ENCODE assay signal across 17 cellular contexts in genomic region chr20:53088786-53089185, GRCh38.
"Had no signal": no experiment of that assay in that cellular context is flagged by ENCODE, and none has a peak within 500 bp of the region (broad histone marks: within the 10 kb centered on the region; RNA-seq: fewer than 3 reads in every experiment).

No MANE protein-coding gene starts in this region.

- DNase-seq: effector CD4-positive, alpha-beta T cell; kidney; mesendoderm; naive thymus-derived CD8-positive, alpha-beta T cell; pancreas; right lobe of liver; small intestine; stimulated activated CD4-positive, alpha-beta T cell treated with anti-CD3 and anti-CD28 coated beads, Interleukin-15, amount 100 ng/mL, for 24 hours; stimulated activated CD4-positive, alpha-beta T cell treated with anti-CD3 and anti-CD28 coated beads, Interleukin-2, amount 100 ng/mL, for 48 hours; stimulated activated naive B cell treated with anti-CD40 and anti-IgM and Interleukin-4, amounts not matched to agents 10 μg/mL and 1 μg/mL and 100 μg/mL, for 72 hours had no signal

- H3K27me3 ChIP-seq: neutrophil, pancreas, right lobe of liver, suprapubic skin, tibial artery had no signal

- H3K27ac Mint-ChIP-seq: stimulated activated naive B cell treated with anti-CD40 and anti-IgM and Interleukin-4, amounts not matched to agents 10 μg/mL and 1 μg/mL and 100 μg/mL, for 72 hours; stimulated activated naive CD8-positive, alpha-beta T cell treated with anti-CD3 and anti-CD28 coated beads, Interleukin-15, Interleukin-2, amounts not matched to agents 100 ng/mL and 50 ng/mL, for 24 hours; type B pancreatic cell had no signal

- H3K27ac ChIP-seq: dorsolateral prefrontal cortex, neutrophil, pancreas, right lobe of liver, tibial artery had no signal

- H3K4me1 Mint-ChIP-seq: naive thymus-derived CD8-positive, alpha-beta T cell had no signal

- H3K36me3 ChIP-seq: neutrophil, pancreas, right lobe of liver, suprapubic skin, tibial artery had no signal

- ATAC-seq: left lobe of liver; naive thymus-derived CD8-positive, alpha-beta T cell; pancreas; right lobe of liver; stimulated activated naive B cell treated with anti-CD40 and anti-IgM and Interleukin-4, amounts not matched to agents 10 μg/mL and 1 μg/mL and 100 μg/mL, for 72 hours had no signal

- H3K4me1 ChIP-seq: tibial artery had no signal

- H3K27me3 Mint-ChIP-seq: stimulated activated naive B cell treated with anti-CD40 and anti-IgM and Interleukin-4, amounts not matched to agents 10 μg/mL and 1 μg/mL and 100 μg/mL, for 72 hours; stimulated activated naive CD8-positive, alpha-beta T cell treated with anti-CD3 and anti-CD28 coated beads, Interleukin-15, Interleukin-2, amounts not matched to agents 100 ng/mL and 50 ng/mL, for 24 hours; type B pancreatic cell had no signal

- H3K9me3 ChIP-seq: neutrophil, pancreas, right lobe of liver, suprapubic skin, tibial artery had no signal

- H3K9me3 Mint-ChIP-seq: naive thymus-derived CD8-positive, alpha-beta T cell; stimulated activated naive CD8-positive, alpha-beta T cell treated with anti-CD3 and anti-CD28 coated beads, Interleukin-15, Interleukin-2, amounts not matched to agents 100 ng/mL and 50 ng/mL, for 24 hours; type B pancreatic cell had no signal

- H3K4me3 Mint-ChIP-seq: naive thymus-derived CD8-positive, alpha-beta T cell; stimulated activated naive B cell treated with anti-CD40 and anti-IgM and Interleukin-4, amounts not matched to agents 10 μg/mL and 1 μg/mL and 100 μg/mL, for 72 hours; stimulated activated naive CD8-positive, alpha-beta T cell treated with anti-CD3 and anti-CD28 coated beads, Interleukin-15, Interleukin-2, amounts not matched to agents 100 ng/mL and 50 ng/mL, for 24 hours; type B pancreatic cell had no signal

- H3K4me3 ChIP-seq: pancreas, right lobe of liver, suprapubic skin, tibial artery had no signal

- H3K36me3 Mint-ChIP-seq: naive thymus-derived CD8-positive, alpha-beta T cell; stimulated activated naive B cell treated with anti-CD40 and anti-IgM and Interleukin-4, amounts not matched to agents 10 μg/mL and 1 μg/mL and 100 μg/mL, for 72 hours; type B pancreatic cell had no signal
